ENCODE assay signal across 8 cellular contexts in the genomic region with DNA sequence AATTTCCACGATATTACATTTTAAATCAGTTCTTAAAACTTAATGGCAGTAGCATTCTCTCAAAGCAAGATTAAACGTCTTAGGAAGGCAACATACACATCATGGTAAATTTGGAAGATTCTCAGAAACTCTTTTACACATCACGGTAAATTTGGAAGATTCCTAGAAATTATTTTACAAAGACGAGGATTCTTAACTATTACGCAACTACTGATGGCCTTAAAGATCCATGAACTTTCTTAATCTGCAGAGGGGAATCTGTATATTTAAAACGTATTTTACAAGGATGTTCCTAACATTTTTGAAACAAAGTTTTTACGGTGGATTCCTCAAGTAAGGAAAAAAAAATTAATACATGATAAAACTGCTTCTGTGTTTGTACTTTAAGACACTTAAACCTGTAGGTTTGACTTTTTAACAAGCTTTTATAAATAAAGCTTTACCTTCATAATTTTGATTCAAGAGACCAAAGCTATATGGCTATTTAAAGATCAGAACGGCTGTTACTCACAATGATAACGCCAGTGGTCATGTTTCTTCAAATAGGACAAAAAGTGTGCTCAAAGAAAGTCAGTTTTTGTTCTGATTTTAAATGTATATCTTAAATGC. TPM values are rescaled to one million over a fixed set of nuclear protein-coding genes. Genes with fewer than 3 reads are reported as not detected.
A peak's percentile ranks its signal among the peaks of the same experiment; 100 is the strongest.
DNase-seq lines count a peak whose midpoint lies in the region; ATAC-seq and TF ChIP-seq lines count a peak whose summit lies in the region.

No MANE protein-coding gene starts in this region.

- peak overlapping the region; percentile 96 for H3K4me3 ChIP-seq in CD4-positive, CD25-positive, alpha-beta regulatory T cell (ENCODE audit: low read depth, low read length)

- no peak for TF ChIP-seq CTCF in MCF 10A (IDR thresholded peaks at IDR 0.05; ENCODE audit: unreplicated experiment)

- POLR2A ChIA-PET in MCF 10A (lab: Yijun Ruan, JAX): interaction anchor here (0.8 to 3.0 kb wide), 15 partner anchors 8 to 85 kb away, joined by 3 to 55 read pairs (median 4); partner anchors contain the start of gene ATP5MC3
- POLR2A ChIA-PET in naive thymus-derived CD8-positive, alpha-beta T cell (lab: Charles Lee): no interaction called here

- H3K27ac Mint-ChIP-seq in CD4-positive, CD25-positive, alpha-beta regulatory T cell: peak overlapping the region in 1 of 3 donors; percentile 62
- H3K27ac Mint-ChIP-seq in MCF 10A (ENCODE audit: low read depth, unreplicated experiment): peak overlapping the region; percentile 99
- peak overlapping the region in 7 of 10 donors; percentile 20 to 99 (median 55) for H3K27ac Mint-ChIP-seq in naive thymus-derived CD8-positive, alpha-beta T cell

- H3K36me3 Mint-ChIP-seq in CD4-positive, CD25-positive, alpha-beta regulatory T cell: no peaks in the 10 kb centered on the region
- H3K36me3 Mint-ChIP-seq in MCF 10A (ENCODE audit: insufficient read depth, unreplicated experiment): peaks cover 23% of the 10 kb centered on the region
- peaks cover 0 to 10% (median 0%) of the 10 kb centered on the region in 3 donors for H3K36me3 Mint-ChIP-seq in naive thymus-derived CD8-positive, alpha-beta T cell

- TF ChIP-seq RAD21 in Ishikawa (IDR thresholded peaks at IDR 0.05; ENCODE audit: low read depth): no peak

- peak overlapping the region; percentile 90 to 100 (median 98) for H3K4me3 Mint-ChIP-seq in CD4-positive, CD25-positive, alpha-beta regulatory T cell
- H3K4me3 Mint-ChIP-seq in MCF 10A (ENCODE audit: unreplicated experiment): peak overlapping the region; percentile 100
- H3K4me3 Mint-ChIP-seq in naive thymus-derived CD8-positive, alpha-beta T cell: peak overlapping the region; percentile 49 to 100 (median 99)

- ATAC-seq in CD4-positive, CD25-positive, alpha-beta regulatory T cell (ENCODE audit: low read depth in 2 of 2): no peak
- no peak for ATAC-seq in naive thymus-derived CD8-positive, alpha-beta T cell
- ATAC-seq in GM21619 (IDR thresholded peaks at IDR 0.05; ENCODE audit: unreplicated experiment): no peak
- no peak for ATAC-seq in esophagus mucosa

- BruUV-seq in MCF 10A (replicated peaks; lab: Mats Ljungman, UMichigan): no TSS peak

- H3K27me3 ChIP-seq in CD4-positive, CD25-positive, alpha-beta regulatory T cell (ENCODE audit: control insufficient read depth, insufficient read depth, low read length): no peaks in the 10 kb centered on the region

- peaks cover 24% of the 10 kb centered on the region for H3K4me1 ChIP-seq in CD4-positive, CD25-positive, alpha-beta regulatory T cell (ENCODE audit: control insufficient read depth, insufficient read depth, low read length, poor library complexity, severe bottlenecking)

- CTCF ChIA-PET in MCF 10A (lab: Yijun Ruan, JAX): interaction anchor here (0.8 to 0.9 kb wide), 3 partner anchors 9 to 38 kb away, joined by 3 read pairs; no protein-coding TSS in a partner anchor

- DNase-seq in CD4-positive, CD25-positive, alpha-beta regulatory T cell: no peak
- DNase-seq in MCF 10A (ENCODE audit: unreplicated experiment) (no peak), GM19240 (ENCODE audit: insufficient read length, low spot score) (no peak), retina (no peak)
- DNase-seq in naive thymus-derived CD8-positive, alpha-beta T cell: no peak

- intact Hi-C loops in MCF 10A (cut with micrococcal nuclease): loop anchor here (2.0 kb wide), 1 partner anchor 56 kb away; no protein-coding TSS in a partner anchor

- TF ChIP-seq EP300 in Ishikawa (IDR thresholded peaks at IDR 0.05; ENCODE audit: borderline replicate concordance): no peak

- peaks cover 27 to 78% (median 49%) of the 10 kb centered on the region in 4 donors for H3K4me1 Mint-ChIP-seq in CD4-positive, CD25-positive, alpha-beta regulatory T cell
- H3K4me1 Mint-ChIP-seq in MCF 10A (ENCODE audit: insufficient read depth, unreplicated experiment): peaks cover 7% of the 10 kb centered on the region
- H3K4me1 Mint-ChIP-seq in naive thymus-derived CD8-positive, alpha-beta T cell: peaks cover 18 to 68% (median 43%) of the 10 kb centered on the region in 4 donors

- no peaks in the 10 kb centered on the region for H3K27me3 Mint-ChIP-seq in CD4-positive, CD25-positive, alpha-beta regulatory T cell
- no peaks in the 10 kb centered on the region for H3K27me3 Mint-ChIP-seq in MCF 10A (ENCODE audit: insufficient read depth, unreplicated experiment)
- no peaks in the 10 kb centered on the region for H3K27me3 Mint-ChIP-seq in naive thymus-derived CD8-positive, alpha-beta T cell

- no peaks in the 10 kb centered on the region for H3K9me3 Mint-ChIP-seq in CD4-positive, CD25-positive, alpha-beta regulatory T cell
- H3K9me3 Mint-ChIP-seq in MCF 10A (ENCODE audit: unreplicated experiment): no peaks in the 10 kb centered on the region
- H3K9me3 Mint-ChIP-seq in naive thymus-derived CD8-positive, alpha-beta T cell: no peaks in the 10 kb centered on the region

- H3K27ac ChIP-seq in CD4-positive, CD25-positive, alpha-beta regulatory T cell (ENCODE audit: insufficient read depth, low read length, poor library complexity, severe bottlenecking): no peak overlapping the region

- no peaks in the 10 kb centered on the region for H3K9me3 ChIP-seq in CD4-positive, CD25-positive, alpha-beta regulatory T cell (ENCODE audit: control insufficient read depth in 2 of 2, low read length in 2 of 2)

- H3K36me3 ChIP-seq in CD4-positive, CD25-positive, alpha-beta regulatory T cell (ENCODE audit: control insufficient read depth, insufficient read depth, low read length): no peaks in the 10 kb centered on the region

TF ChIP-seq in Ishikawa, 13 proteins besides CTCF, POLR2A, EP300 and RAD21:
- TF ChIP-seq CEBPB (IDR thresholded peaks at IDR 0.05) (peak; percentile 78; the same call in 1 of the 2 replicates), NFIC (IDR thresholded peaks at IDR 0.05) (no peak), EGR1 (IDR thresholded peaks at IDR 0.05) (no peak), USF1 (IDR thresholded peaks at IDR 0.05) (no peak), FOXM1 (IDR thresholded peaks at IDR 0.05; ENCODE audit: borderline replicate concordance, low read depth) (no peak)

RNA-seq across cellular contexts. Expression of gene ATF2, which starts 1.7 kb away (rescaled TPM):
- 62.6 TPM for total RNA-seq in CD4-positive, CD25-positive, alpha-beta regulatory T cell
- polyA plus RNA-seq in CD4-positive, CD25-positive, alpha-beta regulatory T cell: 10 to 100 TPM; 22.3 to 49.9 (median 38.2) TPM
- total RNA-seq in MCF 10A (2022): 58.5 and 63.9 TPM in 2 replicates
- total RNA-seq in naive thymus-derived CD8-positive, alpha-beta T cell: 10 to 100 TPM; 58.2 to 62.8 TPM
- polyA plus RNA-seq in naive thymus-derived CD8-positive, alpha-beta T cell: 10 to 100 TPM; 19.5 to 36.5 (median 27.6) TPM
- total RNA-seq in esophagus mucosa: 18.2 TPM

RNA-seq across cellular contexts. Expression of gene ATP5MC3, which starts 15.2 kb away (rescaled TPM):
- total RNA-seq in CD4-positive, CD25-positive, alpha-beta regulatory T cell: 66.2 TPM
- 100 to 1,000 TPM; 359 to 452 (median 396) TPM for polyA plus RNA-seq in CD4-positive, CD25-positive, alpha-beta regulatory T cell
- total RNA-seq in MCF 10A (2022) (256 and 277 TPM in 2 replicates), esophagus mucosa (282 TPM)
- 10 to 100 TPM; 77.6 to 83.9 TPM for total RNA-seq in naive thymus-derived CD8-positive, alpha-beta T cell
- 100 to 1,000 TPM; 363 to 420 (median 406) TPM for polyA plus RNA-seq in naive thymus-derived CD8-positive, alpha-beta T cell
